13 cellular contexts compared by ENCODE assay signal in the genomic region with DNA sequence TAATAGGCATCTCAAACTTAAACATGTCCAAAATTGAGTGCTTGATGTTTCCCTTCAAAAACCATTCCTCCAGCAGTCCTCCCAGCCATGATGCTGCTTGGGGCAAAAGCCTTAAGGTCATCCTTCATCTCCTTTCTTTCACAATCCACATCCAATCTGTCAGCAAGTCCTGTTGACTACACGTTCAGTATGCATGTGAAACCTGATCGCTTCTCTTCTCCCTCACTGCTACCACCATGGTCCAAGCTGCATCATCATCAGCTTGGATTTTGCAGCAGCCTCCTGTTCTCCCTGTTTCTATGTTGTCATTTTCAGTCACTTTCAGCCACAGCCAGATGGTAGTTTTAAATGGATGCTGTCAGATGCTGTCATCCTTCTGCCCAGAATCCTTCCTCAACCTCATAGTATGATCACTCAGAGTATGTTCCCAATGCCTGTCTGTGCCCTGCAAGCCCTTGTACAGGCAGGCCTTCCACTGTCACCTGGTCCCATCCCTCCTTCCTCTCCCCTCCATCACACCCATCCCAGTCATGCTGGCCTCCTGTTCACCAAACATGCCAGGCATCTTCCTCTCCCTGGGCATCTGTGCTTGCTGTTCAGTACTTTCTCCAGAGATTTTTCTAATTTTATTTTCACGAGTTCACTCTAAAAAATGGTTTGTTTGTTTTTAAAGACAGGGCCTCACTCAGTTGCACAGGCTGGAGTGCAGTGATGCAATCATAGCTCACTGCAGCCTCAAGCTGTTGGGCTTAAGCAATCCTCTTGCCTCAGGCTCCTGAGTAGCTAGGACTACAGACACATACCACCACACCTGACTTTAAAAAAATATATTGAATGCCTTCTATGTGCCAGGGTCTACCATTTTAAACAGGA.
A peak's percentile ranks its signal among the peaks of the same experiment; 100 is the strongest.
DNase-seq lines count a peak whose midpoint lies in the region; ATAC-seq and TF ChIP-seq lines count a peak whose summit lies in the region.
"Had no signal": no experiment of that assay in that cellular context is flagged by ENCODE, and none has a peak within 500 bp of the region (broad histone marks: within the 10 kb centered on the region; RNA-seq: fewer than 3 reads in every experiment).

No MANE protein-coding gene starts in this region.

- no peak overlapping the region for H3K27ac Mint-ChIP-seq in type B pancreatic cell
- H3K27ac Mint-ChIP-seq: activated T-cell treated with anti-CD3 and anti-CD28 coated beads, Interleukin-2, amount 50 U/mL, for 72 hours; dendritic cell treated with granulocyte-macrophage colony-stimulating factor and Interleukin-4, amounts not matched to agents 40 ng/mL and 50 ng/mL, for 4 days; T-helper 1 cell treated with Interleukin-12 subunit alpha and Interleukin-12 subunit beta and Interleukin-4 antibody, amounts not matched to agents 30 μg/mL and 1 μg/mL, for 36 hours had no signal

- peak; percentile 72 for DNase-seq in NCI-H345 (lab: John Stamatoyannopoulos, UW)
- no peak for DNase-seq in NCI-H345 treated with DMSO at 0.1 percent for 48 hours (lab: John Stamatoyannopoulos, UW; ENCODE audit: unreplicated experiment)
- DNase-seq in NOMO-1 treated with DMSO at 0.1 percent for 48 hours (lab: John Stamatoyannopoulos, UW; ENCODE audit: unreplicated experiment): peak; percentile 42
- peak; percentile 57 for DNase-seq in fibroblast of pulmonary artery (ENCODE audit: low read depth)
- peak; percentile 37 for DNase-seq in transverse colon
- no peak for DNase-seq in type B pancreatic cell (ENCODE audit: extremely low spot score, unreplicated experiment)
- no peak for DNase-seq in activated gamma-delta T cell (lab: John Stamatoyannopoulos, UW)
- DNase-seq: activated T-cell treated with anti-CD3 and anti-CD28 coated beads, Interleukin-2, amount 50 U/mL, for 72 hours; islet precursor cell; NCI-H2081 treated with DMSO at 0.1 percent for 48 hours had no signal

- peak overlapping the region; percentile 60 to 72 (median 66) for H3K27ac ChIP-seq in transverse colon

- H3K36me3 Mint-ChIP-seq in type B pancreatic cell: no peaks in the 10 kb centered on the region

- intact Hi-C loops in transverse colon (cut with DNase I; ENCODE audit: low total_unique reads): no loop called here

- H3K9me3 ChIP-seq in transverse colon: no peaks in the 10 kb centered on the region

- H3K9me3 Mint-ChIP-seq in type B pancreatic cell: no peaks in the 10 kb centered on the region
- H3K9me3 Mint-ChIP-seq: activated T-cell treated with anti-CD3 and anti-CD28 coated beads, Interleukin-2, amount 50 U/mL, for 72 hours; dendritic cell treated with granulocyte-macrophage colony-stimulating factor and Interleukin-4, amounts not matched to agents 40 ng/mL and 50 ng/mL, for 4 days; T-helper 1 cell treated with Interleukin-12 subunit alpha and Interleukin-12 subunit beta and Interleukin-4 antibody, amounts not matched to agents 30 μg/mL and 1 μg/mL, for 36 hours had no signal

- H3K4me1 ChIP-seq in transverse colon: peaks cover 11 to 46% (median 27%) of the 10 kb centered on the region in 4 donors

- TF ChIP-seq CTCF in fibroblast of pulmonary artery (IDR thresholded peaks at IDR 0.05; ENCODE audit: low read length, missing control alignments) (no peak), transverse colon (IDR thresholded peaks at IDR 0.05) (no peak), type B pancreatic cell (conservative IDR thresholded peaks at IDR 0.05) (no peak)

- in situ Hi-C loops in transverse colon (cut with MboI; ENCODE audit: low pct_ligation_motif_present in 1 of 4, low pct_unique_long_range_greater_than_20kb in 1 of 4, low sequenced_read_pairs in 3 of 4): no loop called here

- no peaks in the 10 kb centered on the region for H3K27me3 Mint-ChIP-seq in type B pancreatic cell

- H3K4me1 Mint-ChIP-seq in type B pancreatic cell (ENCODE audit: unreplicated experiment): peaks cover 5% of the 10 kb centered on the region

- no peak for TF ChIP-seq POLR2A in transverse colon (IDR thresholded peaks at IDR 0.05)

- no peak overlapping the region for H3K4me3 ChIP-seq in fibroblast of pulmonary artery (replicated peaks; ENCODE audit: low read depth, low read length)
- H3K4me3 ChIP-seq in transverse colon: no peak overlapping the region

- no peaks in the 10 kb centered on the region for H3K36me3 ChIP-seq in transverse colon

- H3K4me3 Mint-ChIP-seq in type B pancreatic cell: no peak overlapping the region
- H3K4me3 Mint-ChIP-seq: activated T-cell treated with anti-CD3 and anti-CD28 coated beads, Interleukin-2, amount 50 U/mL, for 72 hours; dendritic cell treated with granulocyte-macrophage colony-stimulating factor and Interleukin-4, amounts not matched to agents 40 ng/mL and 50 ng/mL, for 4 days; T-helper 1 cell treated with Interleukin-12 subunit alpha and Interleukin-12 subunit beta and Interleukin-4 antibody, amounts not matched to agents 30 μg/mL and 1 μg/mL, for 36 hours had no signal

- ATAC-seq in GM21423 (IDR thresholded peaks at IDR 0.05; ENCODE audit: unreplicated experiment): no peak
- ATAC-seq: activated T-cell treated with anti-CD3 and anti-CD28 coated beads, Interleukin-2, amount 50 U/mL, for 72 hours had no signal

- WGBS in transverse colon (ENCODE audit: low coverage in 1 of 2), 2 donors: 61 to 74% methylated on average over 3 of the region's 3 CpGs

- H3K27me3 ChIP-seq in transverse colon: no peaks in the 10 kb centered on the region

- no peak for TF ChIP-seq EP300 in transverse colon (IDR thresholded peaks at IDR 0.05; ENCODE audit: low read depth)

Comparison
In these comparisons a context has a peak if more than half of its experiments do, and no peak if none do; other contexts are left out.
1. DNase-seq: peak in NCI-H345 (single experiment), NOMO-1 treated with DMSO at 0.1 percent for 48 hours (single experiment), fibroblast of pulmonary artery (single experiment) and transverse colon (single experiment); none in NCI-H345 treated with DMSO at 0.1 percent for 48 hours (single experiment), type B pancreatic cell (single experiment) and activated gamma-delta T cell (single experiment).